8 cellular contexts compared by ENCODE assay signal in the genomic region with DNA sequence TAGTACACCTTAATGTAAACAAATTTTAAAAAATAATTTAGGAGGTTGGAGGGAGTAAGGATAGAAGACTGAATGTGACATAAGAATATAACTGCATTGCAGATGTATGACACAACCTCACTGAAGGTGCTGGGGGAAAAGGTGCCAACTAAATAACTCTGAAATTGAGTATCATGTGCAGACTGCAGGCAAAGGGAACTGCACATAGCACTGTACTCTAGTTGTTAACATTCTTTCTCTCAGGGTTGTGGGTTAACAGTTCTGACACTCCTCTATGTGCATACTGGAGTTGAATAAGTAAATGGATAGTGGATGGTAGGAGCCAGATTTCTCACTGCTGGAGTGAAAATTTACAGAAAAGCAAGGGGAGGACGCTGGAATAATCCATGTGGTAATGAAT.
"Had no signal": no experiment of that assay in that cellular context is flagged by ENCODE, and none has a peak within 500 bp of the region (broad histone marks: within the 10 kb centered on the region; RNA-seq: fewer than 3 reads in every experiment).

No MANE protein-coding gene starts in this region.

- DNase-seq: GDM1, GF-D8 had no signal

- H3K4me3 ChIP-seq: GM12878 had no signal

- FAIRE-seq: G401.6, GM12878, GM12891, GM12892, GM18507, GM19239 had no signal

- ATAC-seq: GM12878 had no signal
